In genomic region chr16:25108054-25108453, GRCh38 we compare ENCODE assay signal across 9 cellular contexts. TPM values are rescaled to one million over a fixed set of nuclear protein-coding genes. Genes with fewer than 3 reads are reported as not detected.
A peak's percentile ranks its signal among the peaks of the same experiment; 100 is the strongest.
DNase-seq lines count a peak whose midpoint lies in the region; ATAC-seq and TF ChIP-seq lines count a peak whose summit lies in the region.
"Had no signal": no experiment of that assay in that cellular context is flagged by ENCODE, and none has a peak within 500 bp of the region (broad histone marks: within the 10 kb centered on the region; RNA-seq: fewer than 3 reads in every experiment).

No MANE protein-coding gene starts in this region.

- no peaks in the 10 kb centered on the region for H3K27me3 ChIP-seq in right atrium auricular region

- no peaks in the 10 kb centered on the region for H3K36me3 ChIP-seq in right atrium auricular region

- DNase-seq in right atrium auricular region (ENCODE audit: low spot score) (no peak), Right ventricle myocardium inferior (ENCODE audit: missing footprints) (no peak), T-helper 1 cell (peak in 4 of 5 donors; percentile 21 to 43 (median 22)), cerebellar cortex (ENCODE audit: low spot score) (peak; percentile 46), NCI-H446 treated with DMSO at 0.1 percent for 48 hours (lab: John Stamatoyannopoulos, UW) (no peak)
- DNase-seq in stimulated activated naive CD8-positive, alpha-beta T cell treated with anti-CD3 and anti-CD28 coated beads, Interleukin-15, amount 100 ng/mL, for 72 hours: peak; percentile 46 to 61
- DNase-seq: NCI-H1048 had no signal

- H3K4me1 ChIP-seq in right atrium auricular region: peaks cover 0 to 40% of the 10 kb centered on the region in 2 donors

- peak overlapping the region; percentile 97 to 100 for H3K4me3 Mint-ChIP-seq in stimulated activated naive CD8-positive, alpha-beta T cell treated with anti-CD3 and anti-CD28 coated beads, Interleukin-15, amount 100 ng/mL, for 72 hours

- no peaks in the 10 kb centered on the region for H3K9me3 Mint-ChIP-seq in stimulated activated naive CD8-positive, alpha-beta T cell treated with anti-CD3 and anti-CD28 coated beads, Interleukin-15, amount 100 ng/mL, for 72 hours

- H3K4me1 Mint-ChIP-seq in stimulated activated naive CD8-positive, alpha-beta T cell treated with anti-CD3 and anti-CD28 coated beads, Interleukin-15, amount 100 ng/mL, for 72 hours: peaks cover 57% of the 10 kb centered on the region

- no peak for TF ChIP-seq CTCF in right atrium auricular region (IDR thresholded peaks at IDR 0.05)

- peak overlapping the region; percentile 90 to 93 for H3K27ac ChIP-seq in right atrium auricular region

- intact Hi-C loops in Right ventricle myocardium inferior (cut with DNase I): no loop called here

- H3K4me3 ChIP-seq in right atrium auricular region: no peak overlapping the region

- H3K27me3 Mint-ChIP-seq in stimulated activated naive CD8-positive, alpha-beta T cell treated with anti-CD3 and anti-CD28 coated beads, Interleukin-15, amount 100 ng/mL, for 72 hours: no peaks in the 10 kb centered on the region

- ATAC-seq in Right ventricle myocardium inferior: no peak
- ATAC-seq in stimulated activated naive CD8-positive, alpha-beta T cell treated with anti-CD3 and anti-CD28 coated beads, Interleukin-15, amount 100 ng/mL, for 72 hours: no peak
- ATAC-seq in GM21515 (IDR thresholded peaks at IDR 0.05; ENCODE audit: unreplicated experiment): no peak
- ATAC-seq in HG03139 (IDR thresholded peaks at IDR 0.05; ENCODE audit: unreplicated experiment): no peak

- H3K9me3 ChIP-seq in right atrium auricular region: no peaks in the 10 kb centered on the region

- peak overlapping the region; percentile 93 to 95 for H3K27ac Mint-ChIP-seq in stimulated activated naive CD8-positive, alpha-beta T cell treated with anti-CD3 and anti-CD28 coated beads, Interleukin-15, amount 100 ng/mL, for 72 hours

RNA-seq across cellular contexts. Expression of gene LCMT1, which starts 3.5 kb away (rescaled TPM):
- total RNA-seq in right atrium auricular region (10 to 100 TPM; 52.3 to 52.5 TPM), Right ventricle myocardium inferior (35.3 TPM)

Comparison
In these comparisons a context has a peak if more than half of its experiments do, and no peak if none do; other contexts are left out.
1. DNase-seq: peak in T-helper 1 cell (4 of 5), cerebellar cortex (single experiment) and stimulated activated naive CD8-positive, alpha-beta T cell treated with anti-CD3 and anti-CD28 coated beads, Interleukin-15, amount 100 ng/mL, for 72 hours (2 of 2); none in right atrium auricular region (single experiment), Right ventricle myocardium inferior (single experiment) and NCI-H446 treated with DMSO at 0.1 percent for 48 hours (single experiment).